ENCODE assay signal across 13 cellular contexts in the genomic region with DNA sequence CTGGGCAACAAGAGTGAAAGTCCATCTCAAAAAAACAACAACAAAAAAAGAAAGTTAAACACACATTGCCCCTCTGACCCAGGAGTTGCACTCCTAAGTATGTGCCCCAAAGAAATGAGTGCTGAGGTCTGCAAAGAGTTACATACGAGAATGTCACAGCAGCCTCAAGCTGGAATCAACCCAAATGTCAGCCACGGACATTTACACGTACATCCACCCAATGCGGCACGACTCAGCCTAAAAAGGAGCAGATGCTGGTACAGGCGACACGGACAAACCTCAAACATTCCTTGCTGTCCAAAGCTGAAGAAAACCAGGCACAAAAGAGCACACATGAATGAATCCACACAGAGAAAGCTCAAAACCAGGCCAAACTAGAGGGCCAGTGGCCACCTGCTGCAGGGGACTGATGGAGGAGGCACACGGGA. TPM values are rescaled to one million over a fixed set of nuclear protein-coding genes. Genes with fewer than 3 reads are reported as not detected.
DNase-seq lines count a peak whose midpoint lies in the region; ATAC-seq, FAIRE-seq and TF ChIP-seq lines count a peak whose summit lies in the region.
"Had no signal": no experiment of that assay in that cellular context is flagged by ENCODE, and none has a peak within 500 bp of the region (broad histone marks: within the 10 kb centered on the region; RNA-seq: fewer than 3 reads in every experiment).

No MANE protein-coding gene starts in this region.

- DNase-seq in COLO668 (lab: John Stamatoyannopoulos, UW; ENCODE audit: unreplicated experiment) (peak; percentile 76), SK-N-MC (ENCODE audit: low read depth, low spot score) (no peak), D721Med (ENCODE audit: insufficient read length, low spot score) (no peak)
- no peak for DNase-seq in stimulated activated CD4-positive, alpha-beta T cell treated with anti-CD3 and anti-CD28 coated beads, Interleukin-12 subunit alpha, Interleukin-12 subunit beta, amount 100 ng/mL, for 4 hours
- DNase-seq: cortex of kidney; H7; MG63; naive thymus-derived CD8-positive, alpha-beta T cell; NCI-H526 had no signal

- no peak overlapping the region for H3K9ac ChIP-seq in SK-N-MC (ENCODE audit: insufficient read length)

- WGBS in gastroesophageal sphincter (ENCODE audit: low coverage in 1 of 2), 2 donors, result 5 to 35% methylated on average over 7 to 8 of the region's 8 CpGs

- no peak for TF ChIP-seq EP300 in gastroesophageal sphincter (IDR thresholded peaks at IDR 0.05)

- H3K4me1 ChIP-seq in gastroesophageal sphincter, result peaks cover 29 to 100% (median 86%) of the 10 kb centered on the region in 3 donors

- H3K27ac Mint-ChIP-seq in stimulated activated memory B cell treated with anti-CD40 and anti-IgM and Interleukin-4, amounts not matched to agents 10 μg/mL and 1 μg/mL and 100 μg/mL, for 72 hours, result peak overlapping the region; percentile 94
- H3K27ac Mint-ChIP-seq: T-helper 2 cell treated with Interferon-gamma antibody and Interleukin-4, amounts not matched to agents 5 μg/mL and 100 μg/mL, for 36 hours had no signal

- no peaks in the 10 kb centered on the region for H3K27me3 ChIP-seq in gastroesophageal sphincter
- H3K27me3 ChIP-seq: MG63 had no signal

- no peaks in the 10 kb centered on the region for H3K9me3 ChIP-seq in SK-N-MC (ENCODE audit: low read depth, low read length)
- no peaks in the 10 kb centered on the region for H3K9me3 ChIP-seq in gastroesophageal sphincter
- H3K9me3 ChIP-seq: MG63 had no signal

- no peak for ATAC-seq in gastroesophageal sphincter
- no peak for ATAC-seq in stimulated activated memory B cell treated with anti-CD40 and anti-IgM and Interleukin-4, amounts not matched to agents 10 μg/mL and 1 μg/mL and 100 μg/mL, for 72 hours
- ATAC-seq in HG03097 (IDR thresholded peaks at IDR 0.05; ENCODE audit: low FRiP score, unreplicated experiment), result no peak
- ATAC-seq: naive thymus-derived CD8-positive, alpha-beta T cell had no signal

- H3K36me3 ChIP-seq in SK-N-MC (ENCODE audit: insufficient read depth, low read length) (no peaks in the 10 kb centered on the region), gastroesophageal sphincter (no peaks in the 10 kb centered on the region)
- H3K36me3 ChIP-seq: MG63 had no signal

- H3K4me1 Mint-ChIP-seq in stimulated activated memory B cell treated with anti-CD40 and anti-IgM and Interleukin-4, amounts not matched to agents 10 μg/mL and 1 μg/mL and 100 μg/mL, for 72 hours, result peaks cover 97% of the 10 kb centered on the region

- no peaks in the 10 kb centered on the region for H3K36me3 Mint-ChIP-seq in stimulated activated memory B cell treated with anti-CD40 and anti-IgM and Interleukin-4, amounts not matched to agents 10 μg/mL and 1 μg/mL and 100 μg/mL, for 72 hours
- H3K36me3 Mint-ChIP-seq: naive thymus-derived CD8-positive, alpha-beta T cell had no signal

- H3K27ac ChIP-seq in SK-N-MC (peak overlapping the region; percentile 16; the same call in 1 of the 2 replicates), gastroesophageal sphincter (peak overlapping the region in 3 of 4 donors; percentile 91 to 96 (median 92))

- H3K9me3 Mint-ChIP-seq in stimulated activated memory B cell treated with anti-CD40 and anti-IgM and Interleukin-4, amounts not matched to agents 10 μg/mL and 1 μg/mL and 100 μg/mL, for 72 hours, result no peaks in the 10 kb centered on the region
- H3K9me3 Mint-ChIP-seq: naive thymus-derived CD8-positive, alpha-beta T cell; T-helper 2 cell treated with Interferon-gamma antibody and Interleukin-4, amounts not matched to agents 5 μg/mL and 100 μg/mL, for 36 hours had no signal

- peak overlapping the region; percentile 38 for H3K4me3 Mint-ChIP-seq in stimulated activated memory B cell treated with anti-CD40 and anti-IgM and Interleukin-4, amounts not matched to agents 10 μg/mL and 1 μg/mL and 100 μg/mL, for 72 hours
- H3K4me3 Mint-ChIP-seq: T-helper 2 cell treated with Interferon-gamma antibody and Interleukin-4, amounts not matched to agents 5 μg/mL and 100 μg/mL, for 36 hours had no signal

- H3K27me3 Mint-ChIP-seq in stimulated activated memory B cell treated with anti-CD40 and anti-IgM and Interleukin-4, amounts not matched to agents 10 μg/mL and 1 μg/mL and 100 μg/mL, for 72 hours, result no peaks in the 10 kb centered on the region
- H3K27me3 Mint-ChIP-seq: naive thymus-derived CD8-positive, alpha-beta T cell had no signal

- TF ChIP-seq POLR2A in gastroesophageal sphincter (IDR thresholded peaks at IDR 0.05), result no peak

- no peak overlapping the region for H3K4me3 ChIP-seq in SK-N-MC
- no peak overlapping the region for H3K4me3 ChIP-seq in gastroesophageal sphincter
- H3K4me3 ChIP-seq: MG63 had no signal

- TF ChIP-seq CTCF in gastroesophageal sphincter (IDR thresholded peaks at IDR 0.05) (no peak), D721Med (IDR thresholded peaks at IDR 0.05; ENCODE audit: insufficient read depth, missing control alignments) (no peak)

- no peak for FAIRE-seq in D721Med (lab: Jason Lieb, UNC)

RNA-seq across cellular contexts. Expression of gene ECE1, which starts 46.8 kb away (rescaled TPM):
- 10 to 100 TPM; 68.3 to 94.7 (median 69.9) TPM for total RNA-seq in gastroesophageal sphincter
